15 cellular contexts compared by ENCODE assay signal in the genomic region with DNA sequence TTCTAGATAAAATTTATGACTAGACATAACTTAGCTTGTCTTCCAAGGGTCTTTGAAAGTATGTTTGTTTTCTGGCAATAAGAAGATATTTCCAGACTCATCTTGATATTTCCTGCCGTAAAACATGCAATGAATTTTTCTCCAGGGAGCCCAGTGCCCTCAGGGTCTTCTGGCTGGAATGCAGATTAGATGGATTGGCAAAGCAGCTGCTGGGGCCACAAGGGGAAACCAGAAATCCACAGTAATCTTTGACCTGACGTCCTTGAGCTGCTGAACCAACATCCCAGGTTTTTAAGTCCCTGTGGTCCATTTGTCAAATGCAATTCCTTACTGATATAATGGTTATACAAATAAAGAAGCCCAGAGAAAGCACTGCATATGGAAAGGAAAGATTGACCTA.
DNase-seq lines count a peak whose midpoint lies in the region; ATAC-seq and TF ChIP-seq lines count a peak whose summit lies in the region.
"Had no signal": no experiment of that assay in that cellular context is flagged by ENCODE, and none has a peak within 500 bp of the region (broad histone marks: within the 10 kb centered on the region; RNA-seq: fewer than 3 reads in every experiment).

No MANE protein-coding gene starts in this region.

- no peak overlapping the region for H3K27ac ChIP-seq in CD4-positive, CD25-positive, alpha-beta regulatory T cell (ENCODE audit: insufficient read depth, low read length, poor library complexity, severe bottlenecking)
- H3K27ac ChIP-seq in HEK293 (ENCODE audit: extremely low read depth, low read depth, low read length), result no peak overlapping the region
- H3K27ac ChIP-seq in spleen, result peak overlapping the region in 1 of 8 donors; percentile 8
- H3K27ac ChIP-seq: brain microvascular endothelial cell, upper lobe of left lung had no signal

- ATAC-seq in CD4-positive, CD25-positive, alpha-beta regulatory T cell (ENCODE audit: low read depth in 2 of 2), result no peak

- no peaks in the 10 kb centered on the region for H3K27me3 ChIP-seq in CD4-positive, CD25-positive, alpha-beta regulatory T cell (ENCODE audit: control insufficient read depth, insufficient read depth, low read length)
- H3K27me3 ChIP-seq in adipocyte (replicated peaks; ENCODE audit: control insufficient read depth, insufficient read depth, low read length) (no peaks in the 10 kb centered on the region), spleen (replicated peaks in 1 of 7) (no peaks in the 10 kb centered on the region)
- H3K27me3 ChIP-seq: brain microvascular endothelial cell, upper lobe of left lung had no signal

- H3K36me3 ChIP-seq in CD4-positive, CD25-positive, alpha-beta regulatory T cell (ENCODE audit: control insufficient read depth, insufficient read depth, low read length), result no peaks in the 10 kb centered on the region
- H3K36me3 ChIP-seq in HEK293 (ENCODE audit: control insufficient read depth in 2 of 2, insufficient read depth in 1 of 2, low read length in 2 of 2) (no peaks in the 10 kb centered on the region), adipocyte (ENCODE audit: control insufficient read depth, insufficient read depth, low read length, severe bottlenecking) (no peaks in the 10 kb centered on the region), spleen (no peaks in the 10 kb centered on the region)
- H3K36me3 ChIP-seq: brain microvascular endothelial cell, upper lobe of left lung had no signal

- H3K4me3 Mint-ChIP-seq in CD4-positive, CD25-positive, alpha-beta regulatory T cell, result peak overlapping the region in 1 of 4 donors; percentile 29
- H3K4me3 Mint-ChIP-seq: B cell had no signal

- peaks cover 0 to 7% (median 0%) of the 10 kb centered on the region in 7 donors for H3K9me3 Mint-ChIP-seq in CD4-positive, CD25-positive, alpha-beta regulatory T cell

- DNase-seq in CD4-positive, CD25-positive, alpha-beta regulatory T cell, result no peak
- DNase-seq in adipocyte (ENCODE audit: low read depth) (peak; percentile 58), myocyte (ENCODE audit: low read depth) (peak; percentile 76), spleen (no peak), mucosa of gallbladder (ENCODE audit: low spot score) (no peak), KG1 (lab: John Stamatoyannopoulos, UW) (no peak)
- no peak for DNase-seq in stimulated activated CD4-positive, alpha-beta T cell treated with anti-CD3 and anti-CD28 coated beads, Interleukin-4, amount 100 ng/mL, for 1 hour
- DNase-seq: brain microvascular endothelial cell, GDM1, kidney, NCI-H526 treated with DMSO at 0.1 percent for 48 hours, upper lobe of left lung had no signal

- no peak overlapping the region for H3K4me3 ChIP-seq in CD4-positive, CD25-positive, alpha-beta regulatory T cell (ENCODE audit: low read depth, low read length)
- no peak overlapping the region for H3K4me3 ChIP-seq in HEK293 (ENCODE audit: low read depth, low read length)
- no peak overlapping the region for H3K4me3 ChIP-seq in adipocyte (ENCODE audit: low read length)
- H3K4me3 ChIP-seq in spleen, result no peak overlapping the region
- H3K4me3 ChIP-seq: upper lobe of left lung had no signal

- H3K27me3 Mint-ChIP-seq in CD4-positive, CD25-positive, alpha-beta regulatory T cell, result no peaks in the 10 kb centered on the region
- H3K27me3 Mint-ChIP-seq: B cell had no signal

- no peak overlapping the region for H3K9ac ChIP-seq in adipocyte (ENCODE audit: low read length)

- intact Hi-C loops in spleen (cut with DNase I; ENCODE audit: low total_unique reads), result no loop called here

- POLR2A ChIA-PET in HEK293 (lab: Yijun Ruan, JAX), result interaction anchor here (0.7 kb wide), 1 partner anchor 141 kb away, joined by 3 read pairs; no protein-coding TSS in a partner anchor

- H3K9me3 ChIP-seq in CD4-positive, CD25-positive, alpha-beta regulatory T cell (ENCODE audit: control insufficient read depth in 2 of 2, low read length in 2 of 2), result no peaks in the 10 kb centered on the region
- no peaks in the 10 kb centered on the region for H3K9me3 ChIP-seq in HEK293 (ENCODE audit: control insufficient read depth, insufficient read depth, low read depth, low read length)
- H3K9me3 ChIP-seq in adipocyte (ENCODE audit: control insufficient read depth, low read length), result no peaks in the 10 kb centered on the region
- no peaks in the 10 kb centered on the region for H3K9me3 ChIP-seq in spleen
- H3K9me3 ChIP-seq: upper lobe of left lung had no signal

- H3K27ac Mint-ChIP-seq in CD4-positive, CD25-positive, alpha-beta regulatory T cell, result peak overlapping the region; percentile 49 to 92 (median 67)
- H3K27ac Mint-ChIP-seq: activated T-helper 2 cell treated with anti-CD3 and anti-CD28 coated beads, Interferon-gamma antibody, Interleukin-2, Interleukin-4, amounts not matched to agents 10 μg/mL and 5 μg/mL and 100 μg/mL, durations not matched to agents 14 hours and 24 hours and 36 hours; B cell had no signal

- peaks cover 32% of the 10 kb centered on the region for H3K36me3 Mint-ChIP-seq in CD4-positive, CD25-positive, alpha-beta regulatory T cell

- TF ChIP-seq CTCF in HEK293 (tag by site-specific recombination; IDR thresholded peaks at IDR 0.05) (no peak), spleen (IDR thresholded peaks at IDR 0.05 in 8 of 11, conservative IDR thresholded peaks at IDR 0.05 in 3 of 11) (no peak)

- peaks cover 17 to 63% (median 35%) of the 10 kb centered on the region in 4 donors for H3K4me1 Mint-ChIP-seq in CD4-positive, CD25-positive, alpha-beta regulatory T cell

- CTCF ChIA-PET in HEK293 (lab: Yijun Ruan, JAX), result no interaction called here

- 38 to 60% (median 54%) methylated on average over 2 of the region's 2 CpGs for WGBS in spleen, 5 donors

- H3K4me1 ChIP-seq in CD4-positive, CD25-positive, alpha-beta regulatory T cell (ENCODE audit: control insufficient read depth, insufficient read depth, low read length, poor library complexity, severe bottlenecking), result peaks cover 6% of the 10 kb centered on the region
- no peaks in the 10 kb centered on the region; the same call in 1 of the 2 replicates for H3K4me1 ChIP-seq in HEK293 (ENCODE audit: control insufficient read depth, insufficient read depth, low read length)
- peaks cover 7% of the 10 kb centered on the region for H3K4me1 ChIP-seq in adipocyte (ENCODE audit: control insufficient read depth, insufficient read depth, low read length)
- peaks cover 2 to 52% (median 22%) of the 10 kb centered on the region in 6 donors for H3K4me1 ChIP-seq in spleen

- no peak for TF ChIP-seq POLR2A in spleen (IDR thresholded peaks at IDR 0.05)

TF ChIP-seq in HEK293, 187 proteins besides CTCF, POLR2A, EP300 and RAD21:
- no peak for TF ChIP-seq ZNF792 (tag by site-specific recombination; IDR thresholded peaks at IDR 0.05)
- TF ChIP-seq, protein P1, sequence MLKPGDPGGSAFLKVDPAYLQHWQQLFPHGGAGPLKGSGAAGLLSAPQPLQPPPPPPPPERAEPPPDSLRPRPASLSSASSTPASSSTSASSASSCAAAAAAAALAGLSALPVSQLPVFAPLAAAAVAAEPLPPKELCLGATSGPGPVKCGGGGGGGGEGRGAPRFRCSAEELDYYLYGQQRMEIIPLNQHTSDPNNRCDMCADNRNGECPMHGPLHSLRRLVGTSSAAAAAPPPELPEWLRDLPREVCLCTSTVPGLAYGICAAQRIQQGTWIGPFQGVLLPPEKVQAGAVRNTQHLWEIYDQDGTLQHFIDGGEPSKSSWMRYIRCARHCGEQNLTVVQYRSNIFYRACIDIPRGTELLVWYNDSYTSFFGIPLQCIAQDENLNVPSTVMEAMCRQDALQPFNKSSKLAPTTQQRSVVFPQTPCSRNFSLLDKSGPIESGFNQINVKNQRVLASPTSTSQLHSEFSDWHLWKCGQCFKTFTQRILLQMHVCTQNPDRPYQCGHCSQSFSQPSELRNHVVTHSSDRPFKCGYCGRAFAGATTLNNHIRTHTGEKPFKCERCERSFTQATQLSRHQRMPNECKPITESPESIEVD (tag by site-specific recombination; IDR thresholded peaks at IDR 0.05), result 0 out of 2 replicates have a peak, but pooled peaks have one; percentile 48

Comparison
In these comparisons a context has a peak if more than half of its experiments do, and no peak if none do; other contexts are left out.
1. DNase-seq: peak in adipocyte (single experiment) and myocyte (single experiment); none in CD4-positive, CD25-positive, alpha-beta regulatory T cell (0 of 3), spleen (single experiment), mucosa of gallbladder (single experiment), stimulated activated CD4-positive, alpha-beta T cell treated with anti-CD3 and anti-CD28 coated beads, Interleukin-4, amount 100 ng/mL, for 1 hour (single experiment) and KG1 (single experiment).